1 cellular context compared by ENCODE assay signal in the genomic region with DNA sequence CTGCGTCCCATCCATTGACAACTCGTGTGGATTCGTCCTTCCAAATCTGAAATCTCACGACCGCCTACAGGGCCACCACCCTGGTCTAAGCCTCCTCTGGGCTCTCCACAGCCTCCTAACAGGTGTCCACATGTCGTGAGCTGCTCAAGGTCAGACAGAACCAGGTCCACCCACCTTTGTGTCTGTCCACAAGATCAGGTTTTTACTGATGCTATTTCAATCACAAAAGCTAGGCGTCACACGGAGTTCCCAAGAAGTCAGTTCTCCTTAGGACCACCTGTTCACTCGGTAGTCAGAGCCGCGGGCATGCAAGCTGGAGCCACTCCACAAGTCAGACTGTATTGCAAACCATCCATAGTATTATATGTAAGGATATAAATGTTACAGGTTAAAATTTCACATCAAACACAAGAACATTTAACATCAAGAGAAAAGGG.
TF ChIP-seq lines count a peak whose summit lies in the region.

No MANE protein-coding gene starts in this region.

TF ChIP-seq in endothelial cell of umbilical vein, 7 proteins besides CTCF, POLR2A, EP300 and RAD21:
- TF ChIP-seq POLR2AphosphoS5 (IDR thresholded peaks at IDR 0.05; ENCODE audit: insufficient read depth, low read depth, low read length) (no peak), MYC (IDR thresholded peaks at IDR 0.05; ENCODE audit: low read depth, low read length) (no peak), JUN (IDR thresholded peaks at IDR 0.05; ENCODE audit: borderline replicate concordance, insufficient read depth, insufficient read length, low read depth) (no peak), EZH2 (IDR thresholded peaks at IDR 0.05; ENCODE audit: borderline replicate concordance, low read depth, low read length, severe bottlenecking) (no peak), GATA2 (IDR thresholded peaks at IDR 0.05; ENCODE audit: insufficient read depth, insufficient read length, low read depth, low read length) (no peak), FOS (IDR thresholded peaks at IDR 0.05; ENCODE audit: borderline replicate concordance, insufficient read depth, low read length) (no peak)
- TF ChIP-seq, protein P1, sequence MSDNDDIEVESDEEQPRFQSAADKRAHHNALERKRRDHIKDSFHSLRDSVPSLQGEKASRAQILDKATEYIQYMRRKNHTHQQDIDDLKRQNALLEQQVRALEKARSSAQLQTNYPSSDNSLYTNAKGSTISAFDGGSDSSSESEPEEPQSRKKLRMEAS (IDR thresholded peaks at IDR 0.05; ENCODE audit: insufficient read depth, insufficient read length): no peak
